In the genomic region with DNA sequence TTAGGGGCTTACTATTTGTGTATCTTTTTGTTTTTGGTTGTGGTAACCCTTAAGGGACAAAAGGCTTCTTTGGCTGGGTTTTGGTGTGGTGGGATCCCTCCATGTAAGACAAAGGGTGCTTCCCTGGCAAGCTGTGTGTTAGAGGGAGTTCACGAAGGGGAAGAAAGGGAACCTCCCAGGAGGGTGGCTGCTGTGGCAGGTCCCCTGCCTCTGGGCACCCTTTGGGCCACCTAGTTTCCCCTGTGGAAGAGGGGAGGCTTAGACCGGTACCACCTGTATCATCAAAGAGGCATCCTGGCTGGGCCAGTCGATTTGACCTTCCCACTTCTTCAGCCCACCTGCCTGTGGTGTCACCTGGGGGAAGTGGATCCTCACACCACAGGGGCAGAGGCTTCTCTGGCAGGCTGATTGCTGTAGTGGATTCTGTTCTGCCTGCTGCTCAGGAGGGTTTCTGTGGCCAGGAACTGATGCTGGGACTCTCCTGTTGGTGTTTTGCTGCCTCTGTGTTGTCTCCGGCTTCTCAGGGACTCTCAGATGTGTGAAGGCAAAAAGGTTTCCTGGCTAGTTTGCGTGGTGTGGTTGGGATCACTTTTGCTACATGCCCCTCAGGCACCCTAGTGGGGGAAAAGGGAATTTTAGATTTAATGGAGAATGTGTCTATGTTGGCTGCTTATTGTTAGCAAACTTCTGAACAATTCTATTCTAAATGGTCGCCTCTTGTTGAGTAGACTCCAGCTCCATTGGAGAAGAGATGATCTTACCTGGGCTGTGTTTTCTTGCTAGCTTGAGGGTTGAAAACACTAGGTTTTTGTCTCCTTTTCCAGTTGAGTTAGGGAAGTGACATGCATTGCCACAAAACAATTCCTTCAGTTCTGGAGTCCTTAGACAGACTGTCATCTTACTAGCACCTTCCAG, we compare ENCODE assay signal across 8 cellular contexts. TPM values are rescaled to one million over a fixed set of nuclear protein-coding genes. Genes with fewer than 3 reads are reported as not detected.
A peak's percentile ranks its signal among the peaks of the same experiment; 100 is the strongest.
DNase-seq lines count a peak whose midpoint lies in the region; ATAC-seq and TF ChIP-seq lines count a peak whose summit lies in the region.
"Not testable (repeated sequence)": the region's sequence is repeated elsewhere in the genome, so short reads cannot be mapped to it uniquely, and the experiment has no call there.

No MANE protein-coding gene starts in this region.

- CTCF ChIA-PET in HCT116 (lab: Charles Lee) = not testable (repeated sequence)
- CTCF ChIA-PET in MCF 10A (lab: Yijun Ruan, JAX) = interaction anchor here (0.6 to 0.8 kb wide), 2 partner anchors 13 to 100 kb away, joined by 3 read pairs; no protein-coding TSS in a partner anchor

- TF ChIP-seq CTCF in C4-2B (conservative IDR thresholded peaks at IDR 0.05) (peak; percentile 27; the same call in 1 of the 2 replicates), HCT116 (IDR thresholded peaks at IDR 0.05 in 2 of 3, conservative IDR thresholded peaks at IDR 0.05 in 1 of 3; ENCODE audit: borderline replicate concordance in 1 of 3, insufficient read depth in 1 of 3, low read depth in 2 of 3, low read length in 2 of 3) (peak in 2 of 3 experiments; percentile 13 to 16; a peak in 1 of 6 replicates), MCF 10A (IDR thresholded peaks at IDR 0.05; ENCODE audit: unreplicated experiment) (peak; percentile 9), heart right ventricle (IDR thresholded peaks at IDR 0.05) (peak in 5 of 9 donors; percentile 10 to 40 (median 23)), progenitor cell of endocrine pancreas (IDR thresholded peaks at IDR 0.05; ENCODE audit: unreplicated experiment) (peak; percentile 38), thoracic aorta (IDR thresholded peaks at IDR 0.05) (peak; percentile 14)

- not testable (repeated sequence) for H3K4me1 Mint-ChIP-seq in activated CD4-positive, alpha-beta T cell treated with anti-CD3 and anti-CD28 coated beads, Interleukin-2, amount 10 ng/mL, durations not matched to agents 24 days and 14 days; MCF 10A (ENCODE audit: insufficient read depth, unreplicated experiment); progenitor cell of endocrine pancreas (ENCODE audit: low read depth)
- peaks cover 24 to 27% (median 26%) of the 10 kb centered on the region in 3 donors for H3K4me1 Mint-ChIP-seq in naive B cell

- H3K27me3 Mint-ChIP-seq in activated CD4-positive, alpha-beta T cell treated with anti-CD3 and anti-CD28 coated beads, Interleukin-2, amount 10 ng/mL, durations not matched to agents 24 days and 14 days; MCF 10A (ENCODE audit: insufficient read depth, unreplicated experiment); naive B cell; progenitor cell of endocrine pancreas: not testable (repeated sequence)

- not testable (repeated sequence) for H3K4me2 ChIP-seq in HCT116 (ENCODE audit: low read length)

- not testable (repeated sequence) for H3K9me2 ChIP-seq in HCT116 (ENCODE audit: insufficient read depth)

- not testable (repeated sequence) for H3K9ac ChIP-seq in HCT116 (ENCODE audit: low read length)

- not testable (repeated sequence) for H2AFZ ChIP-seq in HCT116 (ENCODE audit: low read depth, low read length, poor library complexity, severe bottlenecking)

- RAD21 ChIA-PET in HCT116 (lab: Charles Lee; ENCODE audit: low non-redundant PET in 1 of 2, low total read pairs in 2 of 2, uncharacterized antibody in 2 of 2, unreplicated experiment in 2 of 2) = not testable (repeated sequence)

- H3K4me3 ChIP-seq in HCT116 (replicated peaks in 1 of 2; ENCODE audit: low read depth in 1 of 2, low read length in 2 of 2); heart right ventricle; thoracic aorta: not testable (repeated sequence)

- H3K9me3 Mint-ChIP-seq in activated CD4-positive, alpha-beta T cell treated with anti-CD3 and anti-CD28 coated beads, Interleukin-2, amount 10 ng/mL, durations not matched to agents 24 days and 14 days; MCF 10A (ENCODE audit: unreplicated experiment); naive B cell; progenitor cell of endocrine pancreas (ENCODE audit: low read depth): not testable (repeated sequence)

- not testable (repeated sequence) for H3K27ac Mint-ChIP-seq in activated CD4-positive, alpha-beta T cell treated with anti-CD3 and anti-CD28 coated beads, Interleukin-2, amount 10 ng/mL, durations not matched to agents 24 days and 14 days; MCF 10A (ENCODE audit: low read depth, unreplicated experiment)
- H3K27ac Mint-ChIP-seq in naive B cell (peak overlapping the region in 4 of 6 donors; percentile 36 to 57 (median 46)), progenitor cell of endocrine pancreas (peak overlapping the region; percentile 49)

- H3K9me3 ChIP-seq in HCT116 (ENCODE audit: control insufficient read depth in 1 of 2, insufficient read depth in 1 of 2, low read depth in 1 of 2, low read length in 2 of 2); heart right ventricle; thoracic aorta: not testable (repeated sequence)

- DNase-seq in HCT116 (ENCODE audit: low read depth, low spot score); MCF 10A (ENCODE audit: unreplicated experiment); heart right ventricle; naive B cell; progenitor cell of endocrine pancreas (ENCODE audit: low spot score, unreplicated experiment); thoracic aorta (ENCODE audit: low spot score): not testable (repeated sequence)
- peak; percentile 51 for DNase-seq in activated CD4-positive, alpha-beta T cell treated with anti-CD3 and anti-CD28 coated beads, Interleukin-2, amount 10 ng/mL, durations not matched to agents 24 days and 14 days

- H3K4me3 Mint-ChIP-seq in activated CD4-positive, alpha-beta T cell treated with anti-CD3 and anti-CD28 coated beads, Interleukin-2, amount 10 ng/mL, durations not matched to agents 24 days and 14 days; MCF 10A (ENCODE audit: unreplicated experiment); naive B cell: not testable (repeated sequence)
- H3K4me3 Mint-ChIP-seq in progenitor cell of endocrine pancreas (ENCODE audit: low read depth) = peak overlapping the region; percentile 63

- intact Hi-C loops in HCT116 (cut with micrococcal nuclease); activated CD4-positive, alpha-beta T cell treated with anti-CD3 and anti-CD28 coated beads, Interleukin-2, amount 10 ng/mL, durations not matched to agents 24 days and 14 days (cut with micrococcal nuclease); MCF 10A (cut with micrococcal nuclease); heart right ventricle (cut with DNase I): not testable (repeated sequence)

- not testable (repeated sequence) for BruUV-seq in HCT116 (replicated peaks; lab: Mats Ljungman, UMichigan); MCF 10A (replicated peaks; lab: Mats Ljungman, UMichigan)

- not testable (repeated sequence) for ATAC-seq in HCT116; heart right ventricle; naive B cell (ENCODE audit: low read depth in 2 of 2); thoracic aorta (ENCODE audit: insufficient number of reproducible peaks, low FRiP score, low read depth)

- not testable (repeated sequence) for H3K4me1 ChIP-seq in HCT116 (ENCODE audit: control insufficient read depth in 1 of 2, insufficient read depth in 2 of 2, low read length in 2 of 2); heart right ventricle; thoracic aorta (ENCODE audit: control insufficient read depth in 1 of 2, low read depth in 2 of 2)

- 52 to 75% methylated on average over 5 to 6 of the region's 6 CpGs for whole genome bisulfite sequencing in heart right ventricle, 2 donors

- H3K79me2 ChIP-seq in HCT116 (ENCODE audit: insufficient read depth, low read length) = not testable (repeated sequence)

- H3K27ac ChIP-seq in C4-2B; HCT116 (ENCODE audit: low read depth, low read length); heart right ventricle; thoracic aorta: not testable (repeated sequence)

- POLR2A ChIA-PET in HCT116 (lab: Charles Lee); MCF 10A (lab: Yijun Ruan, JAX): not testable (repeated sequence)

- not testable (repeated sequence) for H3K36me3 Mint-ChIP-seq in activated CD4-positive, alpha-beta T cell treated with anti-CD3 and anti-CD28 coated beads, Interleukin-2, amount 10 ng/mL, durations not matched to agents 24 days and 14 days (ENCODE audit: low read depth); MCF 10A (ENCODE audit: insufficient read depth, unreplicated experiment); naive B cell; progenitor cell of endocrine pancreas (ENCODE audit: insufficient read depth)

- not testable (repeated sequence) for H3K27me3 ChIP-seq in HCT116 (ENCODE audit: insufficient read depth, low read length); heart right ventricle; thoracic aorta (replicated peaks; ENCODE audit: insufficient read depth)

- H3K36me3 ChIP-seq in HCT116 (ENCODE audit: control insufficient read depth in 1 of 2, insufficient read depth in 2 of 2, low read length in 2 of 2); heart right ventricle; thoracic aorta: not testable (repeated sequence)

- TF ChIP-seq RAD21 in HCT116 (IDR thresholded peaks at IDR 0.05; ENCODE audit: low read depth) = not testable (repeated sequence)

- TF ChIP-seq POLR2A in HCT116 (IDR thresholded peaks at IDR 0.05; ENCODE audit: borderline replicate concordance, extremely low read depth, insufficient read depth, insufficient read length) = not testable (repeated sequence)

- not testable (repeated sequence) for H4K20me1 ChIP-seq in HCT116 (ENCODE audit: insufficient read depth)

RNA-seq across cellular contexts. Expression of a gene that starts 23.2 kb away (rescaled TPM):
- total RNA-seq in HCT116 (2021; ENCODE audit: unreplicated experiment) (7.6 TPM), MCF 10A (2022) (12.5 and 16.1 TPM in 2 replicates), heart right ventricle (10 to 100 TPM in 1 of 10 donors, 1 to 10 TPM in 9; 5.5 to 15.8 (median 7.5) TPM), progenitor cell of endocrine pancreas (10.7 and 12.3 TPM in 2 replicates), thoracic aorta (10 to 100 TPM; 13.1 to 15.9 TPM)
- polyA plus RNA-seq in HCT116 (2012) = 5.7 and 6.3 TPM in 2 replicates
- total RNA-seq in activated CD4-positive, alpha-beta T cell treated with anti-CD3 and anti-CD28 coated beads, Interleukin-2, amount 10 ng/mL, durations not matched to agents 24 days and 14 days = 15.7 and 16.8 TPM in 2 replicates
- polyA plus RNA-seq in heart right ventricle (10 to 100 TPM in 1 of 2 donors, 1 to 10 TPM in 1; 4.1 to 27.1 TPM), naive B cell (ENCODE audit: low read depth in 6 of 6) (10 to 100 TPM in 5 of 6 donors, 1 to 10 TPM in 1; 6.4 to 35.1 (median 27.7) TPM)

RNA-seq across cellular contexts. Expression of a gene that starts 40.4 kb away (rescaled TPM):
- 2,432 TPM for total RNA-seq in HCT116 (2021; ENCODE audit: unreplicated experiment)
- 5,228 and 5,585 TPM in 2 replicates for polyA plus RNA-seq in HCT116 (2012)
- total RNA-seq in activated CD4-positive, alpha-beta T cell treated with anti-CD3 and anti-CD28 coated beads, Interleukin-2, amount 10 ng/mL, durations not matched to agents 24 days and 14 days = 2,172 and 2,196 TPM in 2 replicates
- 2,995 and 4,050 TPM in 2 replicates for total RNA-seq in MCF 10A (2022)
- 100 to 1,000 TPM; 581 to 916 (median 631) TPM for total RNA-seq in heart right ventricle
- polyA plus RNA-seq in heart right ventricle = 1,000 to 10,000 TPM; 1,025 to 2,221 TPM
- 1,000 to 10,000 TPM; 2,383 to 2,887 (median 2,526) TPM for polyA plus RNA-seq in naive B cell (ENCODE audit: low read depth in 6 of 6)
- 1,813 and 1,855 TPM in 2 replicates for total RNA-seq in progenitor cell of endocrine pancreas
- total RNA-seq in thoracic aorta = 1,000 to 10,000 TPM; 1,534 to 1,629 TPM
